Comparison of ENCODE assay signal across 26 cellular contexts in the genomic region with DNA sequence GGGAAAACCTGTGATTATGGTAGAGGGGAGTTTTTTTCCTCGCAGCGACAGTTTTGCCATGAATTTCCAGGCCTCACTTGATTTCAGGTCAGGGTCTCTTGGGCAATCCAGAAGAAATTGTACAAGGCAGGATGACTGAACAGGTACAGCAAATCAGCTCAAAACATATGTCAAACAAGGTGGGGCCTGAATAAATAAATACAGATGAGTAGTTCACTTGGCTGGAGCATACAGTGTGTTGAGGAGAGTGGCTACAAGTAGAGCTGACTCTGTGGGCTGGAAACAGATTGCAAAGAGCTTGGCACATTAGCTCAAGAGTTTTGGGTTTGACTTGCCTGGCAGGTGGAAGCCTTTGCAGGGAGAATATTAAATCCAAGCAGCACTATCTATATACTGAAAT. TPM values are rescaled to one million over a fixed set of nuclear protein-coding genes. Genes with fewer than 3 reads are reported as not detected.
DNase-seq lines count a peak whose midpoint lies in the region; ATAC-seq, FAIRE-seq and TF ChIP-seq lines count a peak whose summit lies in the region.
"Had no signal": no experiment of that assay in that cellular context is flagged by ENCODE, and none has a peak within 500 bp of the region (broad histone marks: within the 10 kb centered on the region; RNA-seq: fewer than 3 reads in every experiment).

No MANE protein-coding gene starts in this region.

- CTCF ChIA-PET in activated CD4-positive, alpha-beta memory T cell treated with anti-CD3 and anti-CD28 coated beads for 36 hours (lab: Charles Lee), result interaction anchor here (0.9 to 1.1 kb wide), 3 partner anchors 14 to 50 kb away, joined by 3 to 4 read pairs (median 3); partner anchors contain the start of gene GIMAP7
- CTCF ChIA-PET in activated CD4-positive, alpha-beta memory T cell treated with anti-CD3 and anti-CD28 coated beads, Interleukin-2, amount 10 ng/mL, durations not matched to agents 7 days and 5 days (lab: Charles Lee), result interaction anchor here (1.2 kb wide), 1 partner anchor 10 kb away, joined by 4 read pairs; no protein-coding TSS in a partner anchor
- CTCF ChIA-PET in CD4-positive, alpha-beta memory T cell (lab: Charles Lee; ENCODE audit: partially characterized antibody), result interaction anchor here (0.7 to 2.1 kb wide), 5 partner anchors 10 to 50 kb away, joined by 3 to 8 read pairs (median 3); no protein-coding TSS in a partner anchor

- H3K4me3 Mint-ChIP-seq in activated CD4-positive, alpha-beta memory T cell treated with anti-CD3 and anti-CD28 coated beads for 36 hours, result no peak overlapping the region
- no peak overlapping the region for H3K4me3 Mint-ChIP-seq in activated CD4-positive, alpha-beta memory T cell treated with anti-CD3 and anti-CD28 coated beads, Interleukin-2, amount 10 ng/mL, durations not matched to agents 7 days and 5 days
- peak overlapping the region in 7 of 8 donors; percentile 43 to 69 (median 60) for H3K4me3 Mint-ChIP-seq in CD4-positive, alpha-beta memory T cell
- H3K4me3 Mint-ChIP-seq: activated CD4-positive, alpha-beta T cell treated with anti-CD3 and anti-CD28 coated beads, Interleukin-2, amount 10 ng/mL, durations not matched to agents 24 days and 14 days; stimulated activated naive CD8-positive, alpha-beta T cell treated with anti-CD3 and anti-CD28 coated beads, Interleukin-15, Interleukin-2, amounts not matched to agents 100 ng/mL and 50 ng/mL, for 24 hours had no signal

- H3K27me3 ChIP-seq in CD4-positive, alpha-beta memory T cell (ENCODE audit: insufficient read depth, low read length), result no peaks in the 10 kb centered on the region
- H3K27me3 ChIP-seq in bronchial epithelial cell (ENCODE audit: control insufficient read depth, insufficient read depth, low read length) (no peaks in the 10 kb centered on the region), lung (ENCODE audit: control insufficient read depth, insufficient read depth) (no peaks in the 10 kb centered on the region), testis (no peaks in the 10 kb centered on the region)
- H3K27me3 ChIP-seq: gastroesophageal sphincter, ovary had no signal

- H3K9me3 Mint-ChIP-seq in activated CD4-positive, alpha-beta memory T cell treated with anti-CD3 and anti-CD28 coated beads for 36 hours, result peaks cover 32% of the 10 kb centered on the region
- peaks cover 28% of the 10 kb centered on the region for H3K9me3 Mint-ChIP-seq in activated CD4-positive, alpha-beta memory T cell treated with anti-CD3 and anti-CD28 coated beads, Interleukin-2, amount 10 ng/mL, durations not matched to agents 7 days and 5 days
- peaks cover 6 to 34% (median 30%) of the 10 kb centered on the region in 8 donors for H3K9me3 Mint-ChIP-seq in CD4-positive, alpha-beta memory T cell

- intact Hi-C loops in activated CD4-positive, alpha-beta memory T cell treated with anti-CD3 and anti-CD28 coated beads for 36 hours (cut with micrococcal nuclease), result no loop called here
- intact Hi-C loops in CD4-positive, alpha-beta memory T cell (cut with micrococcal nuclease), result loop anchor here (2.0 kb wide), 2 partner anchors 15 kb away; partner anchors contain the start of gene GIMAP8
- intact Hi-C loops in testis (cut with DNase I; ENCODE audit: low total_unique reads), result no loop called here

- POLR2A ChIA-PET in activated CD4-positive, alpha-beta memory T cell treated with anti-CD3 and anti-CD28 coated beads for 36 hours (lab: Charles Lee), result interaction anchor here (0.8 to 1.9 kb wide), 4 partner anchors 10 to 39 kb away, joined by 3 to 6 read pairs (median 4); no protein-coding TSS in a partner anchor
- POLR2A ChIA-PET in activated CD4-positive, alpha-beta memory T cell treated with anti-CD3 and anti-CD28 coated beads, Interleukin-2, amount 10 ng/mL, durations not matched to agents 7 days and 5 days (lab: Charles Lee), result interaction anchor here (0.9 to 1.1 kb wide), 3 partner anchors 10 to 16 kb away, joined by 4 read pairs; no protein-coding TSS in a partner anchor
- POLR2A ChIA-PET in CD4-positive, alpha-beta memory T cell (lab: Charles Lee; ENCODE audit: partially characterized antibody), result interaction anchor here (1.0 to 31.1 kb wide), 10 partner anchors 6 to 291 kb away, joined by 3 to 1079 read pairs (median 6); partner anchors contain the start of genes GIMAP7 and GIMAP8

- H3K4me1 ChIP-seq in CD4-positive, alpha-beta memory T cell (ENCODE audit: insufficient read depth, low read length), result peaks cover 75% of the 10 kb centered on the region
- H3K4me1 ChIP-seq in lung (ENCODE audit: control insufficient read depth in 2 of 2, insufficient read depth in 2 of 2, low read length in 2 of 2) (peaks cover 4 to 7% of the 10 kb centered on the region in 2 donors), testis (no peaks in the 10 kb centered on the region)
- H3K4me1 ChIP-seq: A549, gastroesophageal sphincter had no signal

- peaks cover 0 to 15% of the 10 kb centered on the region in 2 donors for H3K9me3 ChIP-seq in CD4-positive, alpha-beta memory T cell (ENCODE audit: control insufficient read depth in 1 of 2, low read length in 2 of 2)
- H3K9me3 ChIP-seq in lung (ENCODE audit: control insufficient read depth in 2 of 2, insufficient read depth in 1 of 2, low read length in 1 of 2), result peaks cover 0 to 6% of the 10 kb centered on the region in 2 donors
- no peaks in the 10 kb centered on the region for H3K9me3 ChIP-seq in testis
- H3K9me3 ChIP-seq: A549 had no signal

- no peak for TF ChIP-seq POLR2A in erythroblast (IDR thresholded peaks at IDR 0.05; ENCODE audit: low read length)
- no peak for TF ChIP-seq POLR2A in testis (IDR thresholded peaks at IDR 0.05)

- H3K4me3 ChIP-seq in CD4-positive, alpha-beta memory T cell (ENCODE audit: low read length in 2 of 2), result no peak overlapping the region
- no peak overlapping the region for H3K4me3 ChIP-seq in bronchial epithelial cell (ENCODE audit: low read depth, low read length)
- no peak overlapping the region for H3K4me3 ChIP-seq in lung
- no peak overlapping the region for H3K4me3 ChIP-seq in testis
- H3K4me3 ChIP-seq: A549, gastroesophageal sphincter, ovary, SK-N-MC had no signal

- whole genome bisulfite sequencing in lung, 2 donors, result 88 to 98% methylated on average over 2 of the region's 2 CpGs
- WGBS in testis, 2 donors, result 95 to 100% methylated on average over 2 of the region's 2 CpGs

- H3K4me1 Mint-ChIP-seq in activated CD4-positive, alpha-beta memory T cell treated with anti-CD3 and anti-CD28 coated beads for 36 hours (ENCODE audit: low read depth), result peaks cover 72% of the 10 kb centered on the region
- peaks cover 67% of the 10 kb centered on the region for H3K4me1 Mint-ChIP-seq in activated CD4-positive, alpha-beta memory T cell treated with anti-CD3 and anti-CD28 coated beads, Interleukin-2, amount 10 ng/mL, durations not matched to agents 7 days and 5 days
- peaks cover 62 to 93% (median 72%) of the 10 kb centered on the region in 4 donors for H3K4me1 Mint-ChIP-seq in CD4-positive, alpha-beta memory T cell

- H3K36me3 Mint-ChIP-seq in activated CD4-positive, alpha-beta memory T cell treated with anti-CD3 and anti-CD28 coated beads for 36 hours, result peaks cover 54% of the 10 kb centered on the region
- peaks cover 90% of the 10 kb centered on the region for H3K36me3 Mint-ChIP-seq in activated CD4-positive, alpha-beta memory T cell treated with anti-CD3 and anti-CD28 coated beads, Interleukin-2, amount 10 ng/mL, durations not matched to agents 7 days and 5 days (ENCODE audit: low read depth)
- peaks cover 89 to 91% of the 10 kb centered on the region in 2 donors for H3K36me3 Mint-ChIP-seq in CD4-positive, alpha-beta memory T cell

- no peak for TF ChIP-seq CTCF in bronchial epithelial cell (IDR thresholded peaks at IDR 0.05; ENCODE audit: insufficient read depth, low read length, severe bottlenecking)
- TF ChIP-seq CTCF in lung (IDR thresholded peaks at IDR 0.05; ENCODE audit: control extremely low read depth, extremely low read depth), result no peak
- no peak for TF ChIP-seq CTCF in testis (IDR thresholded peaks at IDR 0.05)

- H3K27me3 Mint-ChIP-seq in activated CD4-positive, alpha-beta memory T cell treated with anti-CD3 and anti-CD28 coated beads for 36 hours, result no peaks in the 10 kb centered on the region
- H3K27me3 Mint-ChIP-seq in activated CD4-positive, alpha-beta memory T cell treated with anti-CD3 and anti-CD28 coated beads, Interleukin-2, amount 10 ng/mL, durations not matched to agents 7 days and 5 days, result no peaks in the 10 kb centered on the region
- no peaks in the 10 kb centered on the region for H3K27me3 Mint-ChIP-seq in CD4-positive, alpha-beta memory T cell
- H3K27me3 Mint-ChIP-seq: activated CD4-positive, alpha-beta T cell treated with anti-CD3 and anti-CD28 coated beads, Interleukin-2, amount 10 ng/mL, durations not matched to agents 24 days and 14 days; stimulated activated naive CD8-positive, alpha-beta T cell treated with anti-CD3 and anti-CD28 coated beads, Interleukin-15, Interleukin-2, amounts not matched to agents 100 ng/mL and 50 ng/mL, for 24 hours had no signal

- peak; percentile 47 for FAIRE-seq in bronchial epithelial cell (lab: Jason Lieb, UNC)
- FAIRE-seq: A549, HepG2 had no signal

- H3K27ac Mint-ChIP-seq in activated CD4-positive, alpha-beta memory T cell treated with anti-CD3 and anti-CD28 coated beads for 36 hours, result peak overlapping the region; percentile 50
- no peak overlapping the region for H3K27ac Mint-ChIP-seq in activated CD4-positive, alpha-beta memory T cell treated with anti-CD3 and anti-CD28 coated beads, Interleukin-2, amount 10 ng/mL, durations not matched to agents 7 days and 5 days
- peak overlapping the region; percentile 59 to 88 (median 81) for H3K27ac Mint-ChIP-seq in CD4-positive, alpha-beta memory T cell
- H3K27ac Mint-ChIP-seq: activated CD4-positive, alpha-beta T cell treated with anti-CD3 and anti-CD28 coated beads, Interleukin-2, amount 10 ng/mL, durations not matched to agents 24 days and 14 days; activated T-helper 2 cell treated with anti-CD3 and anti-CD28 coated beads, Interferon-gamma antibody, Interleukin-2, Interleukin-4, amounts not matched to agents 10 μg/mL and 5 μg/mL and 100 μg/mL, durations not matched to agents 14 hours and 24 hours and 36 hours; stimulated activated naive CD8-positive, alpha-beta T cell treated with anti-CD3 and anti-CD28 coated beads, Interleukin-15, Interleukin-2, amounts not matched to agents 100 ng/mL and 50 ng/mL, for 24 hours had no signal

- H3K36me3 ChIP-seq in CD4-positive, alpha-beta memory T cell (ENCODE audit: insufficient read depth, low read length), result peaks cover 21% of the 10 kb centered on the region
- H3K36me3 ChIP-seq in bronchial epithelial cell (ENCODE audit: control insufficient read depth, insufficient read depth, low read length) (no peaks in the 10 kb centered on the region), lung (ENCODE audit: control insufficient read depth in 2 of 2, insufficient read depth in 2 of 2, low read length in 2 of 2) (peaks cover 2 to 4% of the 10 kb centered on the region in 2 donors), testis (ENCODE audit: low read depth, missing control alignments) (no peaks in the 10 kb centered on the region)
- H3K36me3 ChIP-seq: gastroesophageal sphincter, ovary had no signal

- ATAC-seq in lung (ENCODE audit: insufficient read depth, low FRiP score), result no peak
- ATAC-seq: A549, gastroesophageal sphincter, HepG2 had no signal

- DNase-seq in activated CD4-positive, alpha-beta memory T cell treated with anti-CD3 and anti-CD28 coated beads for 36 hours, result no peak
- DNase-seq in activated CD4-positive, alpha-beta memory T cell treated with anti-CD3 and anti-CD28 coated beads, Interleukin-2, amount 10 ng/mL, durations not matched to agents 7 days and 5 days, result no peak
- no peak for DNase-seq in CD4-positive, alpha-beta memory T cell
- DNase-seq in bronchial epithelial cell (ENCODE audit: low read depth), result peak; percentile 91
- no peak for DNase-seq in lung (ENCODE audit: low spot score)
- no peak for DNase-seq in erythroblast (lab: John Stamatoyannopoulos, UW)
- DNase-seq in testis, result no peak
- DNase-seq in NCI-H526 treated with DMSO at 0.1 percent for 48 hours (lab: John Stamatoyannopoulos, UW), result no peak
- DNase-seq: activated CD4-positive, alpha-beta T cell treated with anti-CD3 and anti-CD28 coated beads, Interleukin-2, amount 10 ng/mL, durations not matched to agents 24 days and 14 days; DMS53; effector CD4-positive, alpha-beta T cell; Karpas-422; NCI-H1436; NCI-H446; ovary had no signal

- no peak overlapping the region for H3K27ac ChIP-seq in CD4-positive, alpha-beta memory T cell (ENCODE audit: low read depth, low read length)
- peak overlapping the region; percentile 4 to 27 for H3K27ac ChIP-seq in lung (ENCODE audit: low read depth in 1 of 2, low read length in 1 of 2)
- no peak overlapping the region for H3K27ac ChIP-seq in testis
- H3K27ac ChIP-seq: A549, ovary, SK-N-MC, VCaP had no signal

RNA-seq across cellular contexts. Expression of gene GIMAP8, which starts 15.0 kb away (rescaled TPM):
- 10 to 100 TPM; 11.8 TPM for total RNA-seq in activated CD4-positive, alpha-beta memory T cell treated with anti-CD3 and anti-CD28 coated beads for 36 hours
- total RNA-seq in activated CD4-positive, alpha-beta memory T cell treated with anti-CD3 and anti-CD28 coated beads, Interleukin-2, amount 10 ng/mL, durations not matched to agents 7 days and 5 days, result 10 to 100 TPM; 25.1 to 26.4 TPM
- 10 to 100 TPM; 59.0 to 62.5 TPM for total RNA-seq in CD4-positive, alpha-beta memory T cell
- polyA plus RNA-seq in CD4-positive, alpha-beta memory T cell, result 10 to 100 TPM in 1 of 2 donors, 1 to 10 TPM in 1; 9.8 to 39.9 TPM
- total RNA-seq in bronchial epithelial cell, result under 0.01 TPM in 2 replicates
- total RNA-seq in lung, result 10 to 100 TPM; 20.9 to 25.0 TPM
- polyA plus RNA-seq in lung, result 10 to 100 TPM; 14.4 to 23.0 TPM
- total RNA-seq in testis, result 1 to 10 TPM; 3.8 TPM
- polyA plus RNA-seq in testis (ENCODE audit: insufficient read depth, low read depth, low replicate concordance), result 6.8 TPM
- total RNA-seq: G401, H4, HepG2, OCI-LY7 had no signal
- polyA plus RNA-seq: A549, HepG2, neural cell had no signal

RNA-seq across cellular contexts. Expression of gene GIMAP7, which starts 49.3 kb away (rescaled TPM):
- total RNA-seq in activated CD4-positive, alpha-beta memory T cell treated with anti-CD3 and anti-CD28 coated beads for 36 hours, result 10 to 100 TPM; 42.5 to 44.1 TPM
- 100 to 1,000 TPM; 169 to 171 TPM for total RNA-seq in activated CD4-positive, alpha-beta memory T cell treated with anti-CD3 and anti-CD28 coated beads, Interleukin-2, amount 10 ng/mL, durations not matched to agents 7 days and 5 days
- 100 to 1,000 TPM; 464 to 476 TPM for total RNA-seq in CD4-positive, alpha-beta memory T cell
- 1,000 to 10,000 TPM in 1 of 2 donors, 100 to 1,000 TPM in 1; 557 to 1,096 TPM for polyA plus RNA-seq in CD4-positive, alpha-beta memory T cell
- not detected in 2 replicates for total RNA-seq in bronchial epithelial cell
- 10 to 100 TPM; 20.6 to 30.8 TPM for total RNA-seq in lung
- polyA plus RNA-seq in lung, result 10 to 100 TPM; 39.8 to 54.7 TPM
- 1 to 10 TPM; 3.1 to 7.4 TPM for total RNA-seq in testis
- polyA plus RNA-seq in testis (ENCODE audit: insufficient read depth, low read depth, low replicate concordance), result 3.4 TPM
- total RNA-seq: G401, H4, HepG2, OCI-LY7 had no signal
- polyA plus RNA-seq: A549, HepG2, neural cell had no signal

Comparison
In these comparisons a context has a peak if more than half of its experiments do, and no peak if none do; other contexts are left out.
1. H3K4me3 Mint-ChIP-seq: peak in CD4-positive, alpha-beta memory T cell (7 of 8); none in activated CD4-positive, alpha-beta memory T cell treated with anti-CD3 and anti-CD28 coated beads for 36 hours (single experiment) and activated CD4-positive, alpha-beta memory T cell treated with anti-CD3 and anti-CD28 coated beads, Interleukin-2, amount 10 ng/mL, durations not matched to agents 7 days and 5 days (single experiment).
2. H3K27ac ChIP-seq: peak in lung (2 of 2); none in CD4-positive, alpha-beta memory T cell (single experiment) and testis (0 of 2).